ENCODE assay signal across 10 cellular contexts in genomic region chr7:117827861-117828260, GRCh38. TPM values are rescaled to one million over a fixed set of nuclear protein-coding genes. Genes with fewer than 3 reads are reported as not detected.
DNase-seq lines count a peak whose midpoint lies in the region; ATAC-seq and TF ChIP-seq lines count a peak whose summit lies in the region.
"Had no signal": no experiment of that assay in that cellular context is flagged by ENCODE, and none has a peak within 500 bp of the region (broad histone marks: within the 10 kb centered on the region; RNA-seq: fewer than 3 reads in every experiment).

No MANE protein-coding gene starts in this region.

- peak overlapping the region in 1 of 5 experiments; percentile 19 for H3K4me3 Mint-ChIP-seq in brain
- H3K4me3 Mint-ChIP-seq: activated T-helper 1 cell treated with anti-CD3 and anti-CD28 coated beads, Interleukin-12 subunit alpha, Interleukin-12 subunit beta, Interleukin-2, Interleukin-4 antibody, amounts not matched to agents 30 ng/mL and 10 ng/mL and 1 ng/mL, durations not matched to agents 14 hours and 24 hours and 36 hours; CD4-positive, alpha-beta memory T cell had no signal

- DNase-seq in AG08396 (ENCODE audit: low spot score) (peak; percentile 45), LNCaP clone FGC (ENCODE audit: low read depth) (peak; percentile 46), left kidney (ENCODE audit: low read depth, low spot score) (peak; percentile 44), NCI-H774 (lab: John Stamatoyannopoulos, UW) (no peak), NCI-H128 (lab: John Stamatoyannopoulos, UW; ENCODE audit: unreplicated experiment) (no peak)
- DNase-seq in activated T-cell treated with anti-CD3 and anti-CD28 coated beads, Interleukin-2, amount 50 U/mL, for 1 hour, result no peak
- DNase-seq: CD4-positive, alpha-beta memory T cell had no signal

- no peak overlapping the region for H3K4me3 ChIP-seq in LNCaP clone FGC (ENCODE audit: low read depth, low read length)

- H3K36me3 Mint-ChIP-seq in brain, result peaks cover 15% of the 10 kb centered on the region
- H3K36me3 Mint-ChIP-seq: CD4-positive, alpha-beta memory T cell had no signal

- H3K27ac Mint-ChIP-seq in brain, result peak overlapping the region in 4 of 5 experiments; percentile 13 to 72 (median 61)
- H3K27ac Mint-ChIP-seq: activated T-helper 1 cell treated with anti-CD3 and anti-CD28 coated beads, Interleukin-12 subunit alpha, Interleukin-12 subunit beta, Interleukin-2, Interleukin-4 antibody, amounts not matched to agents 30 ng/mL and 10 ng/mL and 1 ng/mL, durations not matched to agents 14 hours and 24 hours and 36 hours; CD4-positive, alpha-beta memory T cell had no signal

- H3K27me3 Mint-ChIP-seq in brain, result no peaks in the 10 kb centered on the region
- H3K27me3 Mint-ChIP-seq: CD4-positive, alpha-beta memory T cell had no signal

- TF ChIP-seq CTCF in LNCaP clone FGC (IDR thresholded peaks at IDR 0.05; ENCODE audit: control insufficient read depth, extremely low read depth, insufficient read depth) (no peak), brain (conservative IDR thresholded peaks at IDR 0.05) (no peak)

- no peak for ATAC-seq in HG03108 (IDR thresholded peaks at IDR 0.05; ENCODE audit: unreplicated experiment)

- H3K9me3 Mint-ChIP-seq in brain, result no peaks in the 10 kb centered on the region
- H3K9me3 Mint-ChIP-seq: activated T-helper 1 cell treated with anti-CD3 and anti-CD28 coated beads, Interleukin-12 subunit alpha, Interleukin-12 subunit beta, Interleukin-2, Interleukin-4 antibody, amounts not matched to agents 30 ng/mL and 10 ng/mL and 1 ng/mL, durations not matched to agents 14 hours and 24 hours and 36 hours had no signal

- peaks cover 31% of the 10 kb centered on the region for H3K4me1 Mint-ChIP-seq in brain
- H3K4me1 Mint-ChIP-seq: CD4-positive, alpha-beta memory T cell had no signal

RNA-seq across cellular contexts. Expression of gene CTTNBP2, which starts 45.4 kb away (rescaled TPM):
- polyA plus RNA-seq in brain (ENCODE audit: insufficient read depth, low read depth, low replicate concordance), result 3.2 TPM
- polyA plus RNA-seq: CD4-positive, alpha-beta memory T cell had no signal

Comparison
In these comparisons a context has a peak if more than half of its experiments do, and no peak if none do; other contexts are left out.
1. DNase-seq: peak in AG08396 (single experiment), LNCaP clone FGC (single experiment) and left kidney (single experiment); none in NCI-H774 (single experiment), NCI-H128 (single experiment) and activated T-cell treated with anti-CD3 and anti-CD28 coated beads, Interleukin-2, amount 50 U/mL, for 1 hour (single experiment).